In the genomic region with DNA sequence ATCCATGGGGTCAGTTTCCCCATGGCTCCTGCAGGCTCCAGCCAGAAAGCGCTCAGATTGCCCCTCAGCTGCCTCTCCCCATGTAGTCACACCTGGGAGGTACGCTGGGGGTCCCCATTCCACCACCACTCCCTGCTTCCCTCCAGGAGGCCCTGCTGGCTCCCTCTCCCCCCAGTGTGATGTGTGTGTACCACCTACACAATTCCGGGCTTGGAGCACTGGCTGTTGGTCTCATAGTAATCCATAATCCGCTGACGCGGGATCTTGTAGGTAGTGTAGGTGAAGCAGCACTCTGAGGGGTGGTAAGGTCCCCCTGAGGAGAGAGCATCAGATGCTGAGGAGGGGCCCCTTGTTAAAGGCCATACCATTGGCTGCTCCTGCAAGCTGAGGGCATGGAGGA, we compare ENCODE assay signal across 2 cellular contexts.
TF ChIP-seq lines count a peak whose summit lies in the region.

No MANE protein-coding gene starts in this region.

TF ChIP-seq in IMR-90, 13 proteins besides CTCF, POLR2A, EP300 and RAD21:
- TF ChIP-seq MAFK (IDR thresholded peaks at IDR 0.05; ENCODE audit: low read depth, low read length) (peak; percentile 15; the same call in 1 of the 2 replicates), NFE2L2 (IDR thresholded peaks at IDR 0.05; ENCODE audit: low read depth, low read length) (no peak)

TF ChIP-seq in liver, 16 proteins besides CTCF, POLR2A, EP300 and RAD21:
- TF ChIP-seq FOXA1 (IDR thresholded peaks at IDR 0.05) (no peak), EGR1 (IDR thresholded peaks at IDR 0.05; ENCODE audit: low read depth in 2 of 2) (no peak), FOXA2 (IDR thresholded peaks at IDR 0.05) (no peak), JUND (IDR thresholded peaks at IDR 0.05) (no peak), RXRA (IDR thresholded peaks at IDR 0.05) (no peak), SP1 (IDR thresholded peaks at IDR 0.05) (no peak), HNF4G (IDR thresholded peaks at IDR 0.05) (no peak)
- TF ChIP-seq, protein P1, sequence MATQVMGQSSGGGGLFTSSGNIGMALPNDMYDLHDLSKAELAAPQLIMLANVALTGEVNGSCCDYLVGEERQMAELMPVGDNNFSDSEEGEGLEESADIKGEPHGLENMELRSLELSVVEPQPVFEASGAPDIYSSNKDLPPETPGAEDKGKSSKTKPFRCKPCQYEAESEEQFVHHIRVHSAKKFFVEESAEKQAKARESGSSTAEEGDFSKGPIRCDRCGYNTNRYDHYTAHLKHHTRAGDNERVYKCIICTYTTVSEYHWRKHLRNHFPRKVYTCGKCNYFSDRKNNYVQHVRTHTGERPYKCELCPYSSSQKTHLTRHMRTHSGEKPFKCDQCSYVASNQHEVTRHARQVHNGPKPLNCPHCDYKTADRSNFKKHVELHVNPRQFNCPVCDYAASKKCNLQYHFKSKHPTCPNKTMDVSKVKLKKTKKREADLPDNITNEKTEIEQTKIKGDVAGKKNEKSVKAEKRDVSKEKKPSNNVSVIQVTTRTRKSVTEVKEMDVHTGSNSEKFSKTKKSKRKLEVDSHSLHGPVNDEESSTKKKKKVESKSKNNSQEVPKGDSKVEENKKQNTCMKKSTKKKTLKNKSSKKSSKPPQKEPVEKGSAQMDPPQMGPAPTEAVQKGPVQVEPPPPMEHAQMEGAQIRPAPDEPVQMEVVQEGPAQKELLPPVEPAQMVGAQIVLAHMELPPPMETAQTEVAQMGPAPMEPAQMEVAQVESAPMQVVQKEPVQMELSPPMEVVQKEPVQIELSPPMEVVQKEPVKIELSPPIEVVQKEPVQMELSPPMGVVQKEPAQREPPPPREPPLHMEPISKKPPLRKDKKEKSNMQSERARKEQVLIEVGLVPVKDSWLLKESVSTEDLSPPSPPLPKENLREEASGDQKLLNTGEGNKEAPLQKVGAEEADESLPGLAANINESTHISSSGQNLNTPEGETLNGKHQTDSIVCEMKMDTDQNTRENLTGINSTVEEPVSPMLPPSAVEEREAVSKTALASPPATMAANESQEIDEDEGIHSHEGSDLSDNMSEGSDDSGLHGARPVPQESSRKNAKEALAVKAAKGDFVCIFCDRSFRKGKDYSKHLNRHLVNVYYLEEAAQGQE (IDR thresholded peaks at IDR 0.05), result no peak
- TF ChIP-seq, protein P2, sequence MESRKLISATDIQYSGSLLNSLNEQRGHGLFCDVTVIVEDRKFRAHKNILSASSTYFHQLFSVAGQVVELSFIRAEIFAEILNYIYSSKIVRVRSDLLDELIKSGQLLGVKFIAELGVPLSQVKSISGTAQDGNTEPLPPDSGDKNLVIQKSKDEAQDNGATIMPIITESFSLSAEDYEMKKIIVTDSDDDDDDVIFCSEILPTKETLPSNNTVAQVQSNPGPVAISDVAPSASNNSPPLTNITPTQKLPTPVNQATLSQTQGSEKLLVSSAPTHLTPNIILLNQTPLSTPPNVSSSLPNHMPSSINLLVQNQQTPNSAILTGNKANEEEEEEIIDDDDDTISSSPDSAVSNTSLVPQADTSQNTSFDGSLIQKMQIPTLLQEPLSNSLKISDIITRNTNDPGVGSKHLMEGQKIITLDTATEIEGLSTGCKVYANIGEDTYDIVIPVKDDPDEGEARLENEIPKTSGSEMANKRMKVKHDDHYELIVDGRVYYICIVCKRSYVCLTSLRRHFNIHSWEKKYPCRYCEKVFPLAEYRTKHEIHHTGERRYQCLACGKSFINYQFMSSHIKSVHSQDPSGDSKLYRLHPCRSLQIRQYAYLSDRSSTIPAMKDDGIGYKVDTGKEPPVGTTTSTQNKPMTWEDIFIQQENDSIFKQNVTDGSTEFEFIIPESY (IDR thresholded peaks at IDR 0.05), result no peak
- TF ChIP-seq, protein P3, sequence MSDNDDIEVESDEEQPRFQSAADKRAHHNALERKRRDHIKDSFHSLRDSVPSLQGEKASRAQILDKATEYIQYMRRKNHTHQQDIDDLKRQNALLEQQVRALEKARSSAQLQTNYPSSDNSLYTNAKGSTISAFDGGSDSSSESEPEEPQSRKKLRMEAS (IDR thresholded peaks at IDR 0.05), result no peak
TF ChIP-seq in liver: peak in this region for 0.
